ENCODE assay signal across 9 cellular contexts in genomic region chr6:170026272-170027110, GRCh38.
DNase-seq lines count a peak whose midpoint lies in the region; ATAC-seq and TF ChIP-seq lines count a peak whose summit lies in the region.
"Had no signal": no experiment of that assay in that cellular context is flagged by ENCODE, and none has a peak within 500 bp of the region (broad histone marks: within the 10 kb centered on the region; RNA-seq: fewer than 3 reads in every experiment).

No MANE protein-coding gene starts in this region.

- no peak for TF ChIP-seq CTCF in CD14-positive monocyte (IDR thresholded peaks at IDR 0.05)
- TF ChIP-seq CTCF in RWPE1 (conservative IDR thresholded peaks at IDR 0.05; ENCODE audit: low read depth): no peak
- no peak for TF ChIP-seq CTCF in mucosa of descending colon (IDR thresholded peaks at IDR 0.05)

- peak overlapping the region; percentile 96 for H3K27ac ChIP-seq in RWPE1

- H3K36me3 Mint-ChIP-seq in CD14-positive monocyte: peaks cover 0 to 3% of the 10 kb centered on the region in 2 donors

- H3K4me1 ChIP-seq in mucosa of descending colon (ENCODE audit: low read depth): peaks cover 12% of the 10 kb centered on the region

- H3K36me3 ChIP-seq in mucosa of descending colon (ENCODE audit: low read depth): no peaks in the 10 kb centered on the region

- peaks cover 0 to 3% (median 0%) of the 10 kb centered on the region in 7 donors for H3K9me3 Mint-ChIP-seq in CD14-positive monocyte

- ATAC-seq in mucosa of descending colon: peak; percentile 70
- ATAC-seq in Right ventricle myocardium superior (ENCODE audit: poor library complexity): no peak
- no peak for ATAC-seq in HG02623 (IDR thresholded peaks at IDR 0.05; ENCODE audit: unreplicated experiment)
- ATAC-seq in GM18873 (IDR thresholded peaks at IDR 0.05; ENCODE audit: low FRiP score, unreplicated experiment): no peak

- POLR2A ChIA-PET in RWPE1 (lab: Yijun Ruan, JAX; ENCODE audit: low non-redundant PET): interaction anchor here (0.6 kb wide), 1 partner anchor 121 kb away, joined by 3 read pairs; no protein-coding TSS in a partner anchor

- DNase-seq in CD14-positive monocyte (ENCODE audit: low spot score) (peak; percentile 42), NCI-H1417 (lab: John Stamatoyannopoulos, UW) (peak; percentile 53 to 95 (median 93)), RWPE1 (ENCODE audit: low spot score) (peak; percentile 87), mucosa of descending colon (peak; percentile 34 to 75 (median 50)), Right ventricle myocardium superior (no peak)
- no peak for DNase-seq in effector CD4-positive, alpha-beta T cell
- DNase-seq: activated CD4-positive, CD25-positive, alpha-beta regulatory T cell had no signal

- H3K4me3 ChIP-seq in mucosa of descending colon: no peak overlapping the region

- peak overlapping the region in 1 of 7 donors; percentile 38 for H3K27ac Mint-ChIP-seq in CD14-positive monocyte

- CTCF ChIA-PET in RWPE1 (lab: Yijun Ruan, JAX): interaction anchor here (0.7 to 1.0 kb wide), 2 partner anchors 236 to 275 kb away, joined by 3 to 5 read pairs; no protein-coding TSS in a partner anchor

- no peak overlapping the region for H3K4me3 Mint-ChIP-seq in CD14-positive monocyte

- peaks cover 7% of the 10 kb centered on the region for H3K4me1 Mint-ChIP-seq in CD14-positive monocyte

- intact Hi-C loops in CD14-positive monocyte (cut with micrococcal nuclease) (no loop called here), mucosa of descending colon (cut with DNase I, micrococcal nuclease) (no loop called here), Right ventricle myocardium superior (cut with DNase I) (no loop called here)

- peaks cover 12 to 27% (median 26%) of the 10 kb centered on the region in 3 donors for H3K27me3 Mint-ChIP-seq in CD14-positive monocyte (ENCODE audit: low read depth in 3 of 3)

- no peaks in the 10 kb centered on the region for H3K9me3 ChIP-seq in mucosa of descending colon

Comparison
In these comparisons a context has a peak if more than half of its experiments do, and no peak if none do; other contexts are left out.
1. DNase-seq: peak in CD14-positive monocyte (single experiment), NCI-H1417 (3 of 3), RWPE1 (single experiment) and mucosa of descending colon (3 of 3); none in effector CD4-positive, alpha-beta T cell (single experiment) and Right ventricle myocardium superior (single experiment).